1 cellular context compared by ENCODE assay signal in the genomic region with DNA sequence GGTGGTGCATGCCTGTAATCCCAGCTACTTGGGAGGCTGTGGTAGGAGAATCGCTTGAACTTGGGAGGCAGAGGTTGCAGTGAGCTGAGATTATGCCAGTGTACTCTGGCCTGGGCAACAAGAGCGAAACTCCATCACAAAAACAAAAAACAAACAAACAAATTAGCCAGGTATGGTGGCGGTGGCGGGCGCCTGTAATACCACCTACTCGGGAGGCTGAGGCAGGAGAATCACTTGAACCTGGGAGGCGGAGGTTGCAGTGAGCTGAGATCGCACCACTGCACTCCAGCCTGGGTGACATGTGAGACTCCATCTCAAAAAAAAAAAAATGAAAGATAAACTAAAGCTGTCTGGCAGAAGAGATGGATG.
A peak's percentile ranks its signal among the peaks of the same experiment; 100 is the strongest.
TF ChIP-seq lines count a peak whose summit lies in the region.

No MANE protein-coding gene starts in this region.

TF ChIP-seq in GM12878, 131 proteins besides CTCF, POLR2A, EP300 and RAD21:
- peak; percentile 46; the same call in 1 of the 2 replicates for TF ChIP-seq HDGF (IDR thresholded peaks at IDR 0.05)
- TF ChIP-seq, protein P1, sequence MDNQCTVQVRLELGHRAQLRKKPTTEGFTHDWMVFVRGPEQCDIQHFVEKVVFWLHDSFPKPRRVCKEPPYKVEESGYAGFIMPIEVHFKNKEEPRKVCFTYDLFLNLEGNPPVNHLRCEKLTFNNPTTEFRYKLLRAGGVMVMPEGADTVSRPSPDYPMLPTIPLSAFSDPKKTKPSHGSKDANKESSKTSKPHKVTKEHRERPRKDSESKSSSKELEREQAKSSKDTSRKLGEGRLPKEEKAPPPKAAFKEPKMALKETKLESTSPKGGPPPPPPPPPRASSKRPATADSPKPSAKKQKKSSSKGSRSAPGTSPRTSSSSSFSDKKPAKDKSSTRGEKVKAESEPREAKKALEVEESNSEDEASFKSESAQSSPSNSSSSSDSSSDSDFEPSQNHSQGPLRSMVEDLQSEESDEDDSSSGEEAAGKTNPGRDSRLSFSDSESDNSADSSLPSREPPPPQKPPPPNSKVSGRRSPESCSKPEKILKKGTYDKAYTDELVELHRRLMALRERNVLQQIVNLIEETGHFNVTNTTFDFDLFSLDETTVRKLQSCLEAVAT (IDR thresholded peaks at IDR 0.05): peak; percentile 94
- TF ChIP-seq, protein P2, sequence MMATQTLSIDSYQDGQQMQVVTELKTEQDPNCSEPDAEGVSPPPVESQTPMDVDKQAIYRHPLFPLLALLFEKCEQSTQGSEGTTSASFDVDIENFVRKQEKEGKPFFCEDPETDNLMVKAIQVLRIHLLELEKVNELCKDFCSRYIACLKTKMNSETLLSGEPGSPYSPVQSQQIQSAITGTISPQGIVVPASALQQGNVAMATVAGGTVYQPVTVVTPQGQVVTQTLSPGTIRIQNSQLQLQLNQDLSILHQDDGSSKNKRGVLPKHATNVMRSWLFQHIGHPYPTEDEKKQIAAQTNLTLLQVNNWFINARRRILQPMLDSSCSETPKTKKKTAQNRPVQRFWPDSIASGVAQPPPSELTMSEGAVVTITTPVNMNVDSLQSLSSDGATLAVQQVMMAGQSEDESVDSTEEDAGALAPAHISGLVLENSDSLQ (IDR thresholded peaks at IDR 0.05): peak; percentile 29; the same call in 1 of the 2 replicates
